14 cellular contexts compared by ENCODE assay signal in the genomic region with DNA sequence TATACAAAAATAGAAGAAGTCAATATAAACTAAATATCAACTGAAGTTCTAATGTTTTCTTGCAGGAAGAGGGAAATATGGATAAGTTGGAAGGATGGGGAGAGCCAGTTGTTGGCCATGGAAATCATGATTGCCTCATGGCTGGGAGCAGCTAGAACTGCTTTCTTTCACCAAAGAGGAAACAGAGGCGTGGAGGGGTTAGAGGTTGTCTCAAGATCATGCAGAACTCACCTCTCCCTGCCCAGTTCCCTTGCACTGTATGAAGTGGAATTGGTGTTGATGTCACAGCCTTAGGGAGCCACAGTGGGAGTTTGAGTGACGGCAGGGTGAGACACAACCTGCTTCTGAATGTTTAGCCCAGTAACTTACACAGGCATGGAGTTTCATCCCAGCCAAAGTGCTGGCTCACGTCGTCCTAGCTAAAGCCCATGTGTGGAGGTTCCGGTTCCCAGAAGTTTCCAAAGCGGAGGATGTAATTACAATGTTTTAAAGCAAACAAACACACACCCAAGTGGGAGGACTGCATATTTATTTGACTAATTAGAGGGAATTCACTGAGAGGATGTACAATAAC.
A peak's percentile ranks its signal among the peaks of the same experiment; 100 is the strongest.
DNase-seq lines count a peak whose midpoint lies in the region; ATAC-seq, FAIRE-seq and TF ChIP-seq lines count a peak whose summit lies in the region.
"Had no signal": no experiment of that assay in that cellular context is flagged by ENCODE, and none has a peak within 500 bp of the region (broad histone marks: within the 10 kb centered on the region; RNA-seq: fewer than 3 reads in every experiment).

No MANE protein-coding gene starts in this region.

- H3K4me1 ChIP-seq in gastroesophageal sphincter (peaks cover 0 to 29% (median 0%) of the 10 kb centered on the region in 3 donors), pancreas (no peaks in the 10 kb centered on the region), neuronal stem cell (ENCODE audit: control insufficient read depth in 2 of 2, insufficient read depth in 1 of 2, low read depth in 1 of 2, low read length in 2 of 2) (no peaks in the 10 kb centered on the region), ascending aorta (peaks cover 0 to 5% of the 10 kb centered on the region in 2 donors)
- H3K4me1 ChIP-seq: right lobe of liver had no signal

- H2BK120ac ChIP-seq in neuronal stem cell (ENCODE audit: low read depth, low read length): no peak overlapping the region

- no peak for TF ChIP-seq POLR2A in gastroesophageal sphincter (IDR thresholded peaks at IDR 0.05)

- H3K4me3 ChIP-seq in gastroesophageal sphincter: no peak overlapping the region
- no peak overlapping the region for H3K4me3 ChIP-seq in pancreas
- H3K4me3 ChIP-seq in neuronal stem cell (ENCODE audit: low read length in 2 of 2): no peak overlapping the region
- H3K4me3 ChIP-seq in ascending aorta: no peak overlapping the region
- H3K4me3 ChIP-seq: right lobe of liver had no signal

- H3K9me3 ChIP-seq in gastroesophageal sphincter (no peaks in the 10 kb centered on the region), pancreas (no peaks in the 10 kb centered on the region), neuronal stem cell (replicated peaks in 1 of 2; ENCODE audit: control insufficient read depth in 2 of 2, insufficient read depth in 1 of 2, low read depth in 1 of 2, low read length in 2 of 2) (no peaks in the 10 kb centered on the region), ascending aorta (no peaks in the 10 kb centered on the region)
- H3K9me3 ChIP-seq: right lobe of liver had no signal

- intact Hi-C loops in pancreas (cut with DNase I) (no loop called here), ascending aorta (cut with DNase I) (no loop called here)

- H3K36me3 ChIP-seq in gastroesophageal sphincter (no peaks in the 10 kb centered on the region), pancreas (no peaks in the 10 kb centered on the region), neuronal stem cell (replicated peaks in 1 of 2; ENCODE audit: control insufficient read depth in 2 of 2, insufficient read depth in 2 of 2, low read length in 2 of 2) (no peaks in the 10 kb centered on the region), ascending aorta (no peaks in the 10 kb centered on the region)
- H3K36me3 ChIP-seq: right lobe of liver had no signal

- H3K27me3 ChIP-seq in gastroesophageal sphincter: no peaks in the 10 kb centered on the region
- H3K27me3 ChIP-seq in pancreas: no peaks in the 10 kb centered on the region
- peaks cover 0 to 6% (median 0%) of the 10 kb centered on the region in 3 experiments for H3K27me3 ChIP-seq in neuronal stem cell (ENCODE audit: control insufficient read depth in 3 of 3, insufficient read depth in 3 of 3, low read depth in 1 of 3, low read length in 3 of 3)
- no peaks in the 10 kb centered on the region for H3K27me3 ChIP-seq in ascending aorta
- H3K27me3 ChIP-seq: right lobe of liver had no signal

- no peak overlapping the region for H2AFZ ChIP-seq in neuronal stem cell (ENCODE audit: low read length)

- H4K91ac ChIP-seq in neuronal stem cell (ENCODE audit: low read depth, low read length, poor library complexity): no peak overlapping the region

- H3K4me2 ChIP-seq in neuronal stem cell (ENCODE audit: insufficient read depth, low read length, poor library complexity, severe bottlenecking): no peak overlapping the region
- H3K4me2 ChIP-seq: KMS-11 had no signal

- H2BK15ac ChIP-seq in neuronal stem cell (ENCODE audit: low read length): no peak overlapping the region

- H3K9ac ChIP-seq in neuronal stem cell (ENCODE audit: low read depth, low read length, poor library complexity): no peak overlapping the region
- H3K9ac ChIP-seq: KMS-11 had no signal

- no peak overlapping the region for H3K18ac ChIP-seq in neuronal stem cell (ENCODE audit: low read length)

- no peak overlapping the region for H4K8ac ChIP-seq in neuronal stem cell (ENCODE audit: low read depth, low read length)

- DNase-seq in AG08395 (ENCODE audit: low spot score): peak; percentile 35
- no peak for DNase-seq in pancreas
- no peak for DNase-seq in neuronal stem cell (ENCODE audit: low spot score)
- no peak for DNase-seq in inferior parietal cortex (ENCODE audit: extremely low spot score)
- DNase-seq in ascending aorta (ENCODE audit: low spot score in 2 of 2): no peak
- DNase-seq: activated naive CD8-positive, alpha-beta T cell treated with anti-CD3 and anti-CD28 coated beads, Interleukin-2, amount 50 U/mL, for 24 hours; DMS79 treated with DMSO at 0.1 percent for 48 hours; effector memory CD4-positive, alpha-beta T cell; right lobe of liver had no signal

- 40 to 73% methylated on average over 1 to 6 of the region's 6 CpGs for WGBS in gastroesophageal sphincter (ENCODE audit: low coverage in 1 of 2), 2 donors
- 57 to 62% methylated on average over 6 of the region's 6 CpGs for WGBS in pancreas, 2 donors
- no CpG with 5 or more reads among the region's 6 CpGs for WGBS in neuronal stem cell (ENCODE audit: extremely low coverage in 2 of 2, insufficient read length in 2 of 2, insufficient replicate concordance in 1 of 2), 2 donors

- H3K27ac ChIP-seq in gastroesophageal sphincter (peak overlapping the region in 3 of 4 donors; percentile 56 to 71 (median 60)), pancreas (no peak overlapping the region), neuronal stem cell (replicated peaks; ENCODE audit: low read length) (no peak overlapping the region), ascending aorta (no peak overlapping the region)
- H3K27ac ChIP-seq: KMS-11, right lobe of liver, RWPE1 had no signal

- H2BK12ac ChIP-seq in neuronal stem cell (ENCODE audit: low read length): no peak overlapping the region

- no peak overlapping the region for H2BK5ac ChIP-seq in neuronal stem cell (ENCODE audit: low read length)

- FAIRE-seq in pancreas (lab: Jason Lieb, UNC): no peak

- H3K79me1 ChIP-seq in neuronal stem cell (ENCODE audit: low read depth, low read length): no peaks in the 10 kb centered on the region

- H3K23ac ChIP-seq in neuronal stem cell (ENCODE audit: low read depth, low read length, poor library complexity): no peak overlapping the region

- H3K14ac ChIP-seq in neuronal stem cell (ENCODE audit: low read length): no peak overlapping the region

- TF ChIP-seq CTCF in gastroesophageal sphincter (IDR thresholded peaks at IDR 0.05): no peak
- TF ChIP-seq CTCF in pancreas (IDR thresholded peaks at IDR 0.05): no peak
- no peak for TF ChIP-seq CTCF in ascending aorta (IDR thresholded peaks at IDR 0.05)

- no peak for TF ChIP-seq EP300 in gastroesophageal sphincter (IDR thresholded peaks at IDR 0.05)

- H3K4ac ChIP-seq in neuronal stem cell (ENCODE audit: low read length): no peak overlapping the region

- ATAC-seq in gastroesophageal sphincter (peak; percentile 59), pancreas (peak in 3 of 4 donors; percentile 40 to 59 (median 46)), GM21381 (IDR thresholded peaks at IDR 0.05; ENCODE audit: unreplicated experiment) (no peak)
- ATAC-seq: activated naive CD8-positive, alpha-beta T cell treated with anti-CD3 and anti-CD28 coated beads, Interleukin-2, amount 50 U/mL, for 24 hours had no signal

- no peak overlapping the region for H2AK5ac ChIP-seq in neuronal stem cell (ENCODE audit: low read depth, low read length)

TF ChIP-seq in PFSK-1, 5 proteins besides CTCF, POLR2A, EP300 and RAD21:
- TF ChIP-seq FOXP2 (optimal IDR thresholded peaks at IDR 0.05; ENCODE audit: borderline replicate concordance, extremely low read depth, extremely low read length, insufficient read depth) (no peak), TAF1 (IDR thresholded peaks at IDR 0.05; ENCODE audit: borderline replicate concordance, insufficient read depth, low read length) (peak; percentile 38; the same call in 1 of the 2 replicates)

Comparison
In these comparisons a context has a peak if more than half of its experiments do, and no peak if none do; other contexts are left out.
1. H3K27ac ChIP-seq: peak in gastroesophageal sphincter (3 of 4); none in pancreas (0 of 4), neuronal stem cell (single experiment) and ascending aorta (0 of 2).